Comparison of ENCODE assay signal across 17 cellular contexts in genomic region chr1:221816899-221817298, GRCh38.
DNase-seq lines count a peak whose midpoint lies in the region; ATAC-seq and TF ChIP-seq lines count a peak whose summit lies in the region.
"Had no signal": no experiment of that assay in that cellular context is flagged by ENCODE, and none has a peak within 500 bp of the region (broad histone marks: within the 10 kb centered on the region; RNA-seq: fewer than 3 reads in every experiment).

No MANE protein-coding gene starts in this region.

- no peak overlapping the region for H4K8ac ChIP-seq in mesenchymal stem cell (ENCODE audit: low read length)

- H3K27me3 Mint-ChIP-seq in activated T-helper 17 cell treated with anti-CD3 and anti-CD28 coated beads, Interleukin-2, amount 50 U/mL, for 72 hours = peaks cover 4% of the 10 kb centered on the region
- H3K27me3 Mint-ChIP-seq: memory B cell had no signal

- H3K4me2 ChIP-seq in mesenchymal stem cell (ENCODE audit: low read length, poor library complexity, severe bottlenecking) = no peak overlapping the region

- no peak for TF ChIP-seq CTCF in cardiac fibroblast (IDR thresholded peaks at IDR 0.05; ENCODE audit: low read depth, low read length)

- H3K27me3 ChIP-seq in mesenchymal stem cell (ENCODE audit: control insufficient read depth in 1 of 2, insufficient read depth in 1 of 2, low read length in 2 of 2) = no peaks in the 10 kb centered on the region

- H3K4ac ChIP-seq in mesenchymal stem cell (ENCODE audit: low read depth in 1 of 2, low read length in 2 of 2) = no peak overlapping the region

- H3K18ac ChIP-seq in mesenchymal stem cell (ENCODE audit: low read depth in 1 of 2, low read length in 2 of 2) = no peak overlapping the region

- peak; percentile 56 for DNase-seq in COLO829 (ENCODE audit: low spot score)
- DNase-seq in M059J (ENCODE audit: low read depth) = peak; percentile 94
- peak; percentile 48 to 94 for DNase-seq in cardiac fibroblast (ENCODE audit: low read depth in 2 of 2)
- peak; percentile 92 for DNase-seq in mesenchymal stem cell
- no peak for DNase-seq in SKM-1 treated with dmso at 0.1 percent for 144 hours (lab: John Stamatoyannopoulos, UW; ENCODE audit: unreplicated experiment)
- DNase-seq in NCI-H446 treated with DMSO at 0.1 percent for 48 hours (lab: John Stamatoyannopoulos, UW) = no peak
- no peak for DNase-seq in NCI-H1105 treated with DMSO at 0.1 percent for 48 hours (lab: John Stamatoyannopoulos, UW)
- DNase-seq: activated CD8-positive, alpha-beta T cell treated with anti-CD3 and anti-CD28 coated beads, Interleukin-2, amount 10 ng/mL, durations not matched to agents 7 days and 5 days; activated naive CD4-positive, alpha-beta T cell treated with anti-CD3 and anti-CD28 coated beads, Interleukin-2, amount 50 U/mL, for 16 hours; dermis blood vessel endothelial cell; H9; NCI-H187 treated with DMSO at 0.1 percent for 48 hours; stimulated activated CD4-positive, alpha-beta T cell treated with anti-CD3 and anti-CD28 coated beads, Interleukin-2, amount 100 ng/mL, for 48 hours; stimulated activated naive CD8-positive, alpha-beta T cell treated with anti-CD3 and anti-CD28 coated beads, Interleukin-15, amount 100 ng/mL, for 72 hours had no signal

- no peak overlapping the region for H2BK5ac ChIP-seq in mesenchymal stem cell (ENCODE audit: low read depth, low read length, poor library complexity, severe bottlenecking)

- no peak overlapping the region for H2BK12ac ChIP-seq in mesenchymal stem cell (ENCODE audit: low read length in 2 of 2)

- H3K23ac ChIP-seq in mesenchymal stem cell (ENCODE audit: low read length in 2 of 2) = no peak overlapping the region

- no peaks in the 10 kb centered on the region for H3K4me1 Mint-ChIP-seq in activated T-helper 17 cell treated with anti-CD3 and anti-CD28 coated beads, Interleukin-2, amount 50 U/mL, for 72 hours
- H3K4me1 Mint-ChIP-seq: stimulated activated naive CD8-positive, alpha-beta T cell treated with anti-CD3 and anti-CD28 coated beads, Interleukin-15, amount 100 ng/mL, for 72 hours had no signal

- no peak overlapping the region for H3K27ac Mint-ChIP-seq in activated T-helper 17 cell treated with anti-CD3 and anti-CD28 coated beads, Interleukin-2, amount 50 U/mL, for 72 hours
- H3K27ac Mint-ChIP-seq: activated CD8-positive, alpha-beta T cell treated with anti-CD3 and anti-CD28 coated beads, Interleukin-2, amount 10 ng/mL, durations not matched to agents 7 days and 5 days; memory B cell; T-helper 1 cell treated with Interleukin-12 subunit alpha and Interleukin-12 subunit beta and Interleukin-4 antibody, amounts not matched to agents 30 μg/mL and 1 μg/mL, for 36 hours had no signal

- no peaks in the 10 kb centered on the region for H3K9me3 Mint-ChIP-seq in activated T-helper 17 cell treated with anti-CD3 and anti-CD28 coated beads, Interleukin-2, amount 50 U/mL, for 72 hours
- H3K9me3 Mint-ChIP-seq: H9; memory B cell; stimulated activated naive CD8-positive, alpha-beta T cell treated with anti-CD3 and anti-CD28 coated beads, Interleukin-15, amount 100 ng/mL, for 72 hours; T-helper 1 cell treated with Interleukin-12 subunit alpha and Interleukin-12 subunit beta and Interleukin-4 antibody, amounts not matched to agents 30 μg/mL and 1 μg/mL, for 36 hours had no signal

- no peak for ATAC-seq in activated T-helper 17 cell treated with anti-CD3 and anti-CD28 coated beads, Interleukin-2, amount 50 U/mL, for 72 hours (replicated peaks)
- ATAC-seq: activated CD8-positive, alpha-beta T cell treated with anti-CD3 and anti-CD28 coated beads, Interleukin-2, amount 10 ng/mL, durations not matched to agents 7 days and 5 days; stimulated activated naive CD8-positive, alpha-beta T cell treated with anti-CD3 and anti-CD28 coated beads, Interleukin-15, amount 100 ng/mL, for 72 hours had no signal

- no peaks in the 10 kb centered on the region for H3K9me3 ChIP-seq in mesenchymal stem cell (ENCODE audit: control insufficient read depth, low read length)

- no peak overlapping the region for H2AK5ac ChIP-seq in mesenchymal stem cell (ENCODE audit: low read length, severe bottlenecking)

- H3K4me3 ChIP-seq in cardiac fibroblast (replicated peaks in 1 of 2; ENCODE audit: low read depth in 2 of 2, low read length in 2 of 2) (no peak overlapping the region), mesenchymal stem cell (ENCODE audit: insufficient read depth in 1 of 2, low read depth in 1 of 2, low read length in 2 of 2) (no peak overlapping the region)

- no peak overlapping the region for H2BK120ac ChIP-seq in mesenchymal stem cell (ENCODE audit: low read depth, low read length)

- no peaks in the 10 kb centered on the region for H3K36me3 ChIP-seq in mesenchymal stem cell (ENCODE audit: control insufficient read depth in 1 of 2, insufficient read depth in 2 of 2, low read depth in 1 of 2, low read length in 2 of 2)

- no peaks in the 10 kb centered on the region for H3K4me1 ChIP-seq in mesenchymal stem cell (ENCODE audit: control insufficient read depth, insufficient read depth, low read depth, low read length)

- peak overlapping the region; percentile 26 for H3K27ac ChIP-seq in mesenchymal stem cell (ENCODE audit: low read length, poor library complexity, severe bottlenecking)

- no peaks in the 10 kb centered on the region for H3K36me3 Mint-ChIP-seq in activated T-helper 17 cell treated with anti-CD3 and anti-CD28 coated beads, Interleukin-2, amount 50 U/mL, for 72 hours (ENCODE audit: low read depth)
- H3K36me3 Mint-ChIP-seq: memory B cell had no signal

- H3K4me3 Mint-ChIP-seq in activated T-helper 17 cell treated with anti-CD3 and anti-CD28 coated beads, Interleukin-2, amount 50 U/mL, for 72 hours = no peak overlapping the region
- H3K4me3 Mint-ChIP-seq: activated CD8-positive, alpha-beta T cell treated with anti-CD3 and anti-CD28 coated beads, Interleukin-2, amount 10 ng/mL, durations not matched to agents 7 days and 5 days; H9; memory B cell; stimulated activated naive CD8-positive, alpha-beta T cell treated with anti-CD3 and anti-CD28 coated beads, Interleukin-15, amount 100 ng/mL, for 72 hours; T-helper 1 cell treated with Interleukin-12 subunit alpha and Interleukin-12 subunit beta and Interleukin-4 antibody, amounts not matched to agents 30 μg/mL and 1 μg/mL, for 36 hours had no signal

- 2% methylated on average over 3 of the region's 3 CpGs for WGBS in mesenchymal stem cell

- no peak overlapping the region for H2BK15ac ChIP-seq in mesenchymal stem cell (ENCODE audit: low read depth, poor library complexity, severe bottlenecking)

- peak overlapping the region; percentile 12 for H3K9ac ChIP-seq in mesenchymal stem cell (ENCODE audit: low read length)

- H3K79me1 ChIP-seq in mesenchymal stem cell (replicated peaks; ENCODE audit: low read length, poor library complexity, severe bottlenecking) = no peaks in the 10 kb centered on the region

- no peak overlapping the region for H2AFZ ChIP-seq in mesenchymal stem cell (ENCODE audit: low read depth, low read length)

- no peak overlapping the region for H3K14ac ChIP-seq in mesenchymal stem cell (ENCODE audit: low read length in 2 of 2)

- no peak overlapping the region for H4K91ac ChIP-seq in mesenchymal stem cell (ENCODE audit: low read length)

Comparison
In these comparisons a context has a peak if more than half of its experiments do, and no peak if none do; other contexts are left out.
1. DNase-seq: peak in COLO829 (single experiment), M059J (single experiment), cardiac fibroblast (2 of 2) and mesenchymal stem cell (single experiment); none in SKM-1 treated with dmso at 0.1 percent for 144 hours (single experiment), NCI-H446 treated with DMSO at 0.1 percent for 48 hours (single experiment) and NCI-H1105 treated with DMSO at 0.1 percent for 48 hours (single experiment).